11 cellular contexts compared by ENCODE assay signal in genomic region chr6:142297996-142298753, GRCh38. TPM values are rescaled to one million over a fixed set of nuclear protein-coding genes. Genes with fewer than 3 reads are reported as not detected.
DNase-seq lines count a peak whose midpoint lies in the region; ATAC-seq, FAIRE-seq and TF ChIP-seq lines count a peak whose summit lies in the region.
"Had no signal": no experiment of that assay in that cellular context is flagged by ENCODE, and none has a peak within 500 bp of the region (broad histone marks: within the 10 kb centered on the region; RNA-seq: fewer than 3 reads in every experiment).

No MANE protein-coding gene starts in this region.

- H3K36me3 ChIP-seq in RWPE2 (ENCODE audit: low read depth) = no peaks in the 10 kb centered on the region
- H3K36me3 ChIP-seq: neural progenitor cell had no signal

- intact Hi-C loops in Right ventricle myocardium inferior (cut with DNase I) = no loop called here

- H3K27me3 ChIP-seq in RWPE2 (ENCODE audit: insufficient read depth, poor library complexity, severe bottlenecking) = no peaks in the 10 kb centered on the region

- H3K9me3 ChIP-seq in RWPE2 (ENCODE audit: severe bottlenecking) = no peaks in the 10 kb centered on the region

- H3K4me1 ChIP-seq in RWPE2 (ENCODE audit: insufficient read depth, poor library complexity, severe bottlenecking) = peaks cover 25% of the 10 kb centered on the region
- H3K4me1 ChIP-seq: neural progenitor cell had no signal

- H3K27ac ChIP-seq in RWPE2 (ENCODE audit: poor library complexity, severe bottlenecking) = peak overlapping the region; percentile 98
- H3K27ac ChIP-seq: neural progenitor cell had no signal

- DNase-seq in H54 (ENCODE audit: insufficient read length, low spot score) = no peak
- no peak for DNase-seq in RWPE2 (ENCODE audit: low spot score)
- DNase-seq in fibroblast of mammary gland (ENCODE audit: low read depth) = peak; percentile 57
- peak; percentile 66 for DNase-seq in retinal pigment epithelial cell (ENCODE audit: low read depth)
- no peak for DNase-seq in GM12891 (ENCODE audit: insufficient read length, low spot score)
- no peak for DNase-seq in occipital lobe (lab: John Stamatoyannopoulos, UW)
- no peak for DNase-seq in Right ventricle myocardium inferior (ENCODE audit: missing footprints)
- DNase-seq: activated CD8-positive, alpha-beta memory T cell treated with anti-CD3 and anti-CD28 coated beads, Interleukin-2, amount 50 U/mL, for 4 hours; DND-41 had no signal

- no peak for TF ChIP-seq CTCF in RWPE2 (IDR thresholded peaks at IDR 0.05; ENCODE audit: poor library complexity, severe bottlenecking)
- no peak for TF ChIP-seq CTCF in fibroblast of mammary gland (conservative IDR thresholded peaks at IDR 0.05; ENCODE audit: control insufficient read depth, insufficient read depth, low read depth, low read length)
- TF ChIP-seq CTCF in retinal pigment epithelial cell (conservative IDR thresholded peaks at IDR 0.05; ENCODE audit: low read depth, low read length) = no peak

- peak; percentile 11 for FAIRE-seq in H54 (lab: Jason Lieb, UNC)
- FAIRE-seq in GM12891 (lab: Jason Lieb, UNC) = no peak
- FAIRE-seq: islet of Langerhans had no signal

- TF ChIP-seq POLR2A in H54 (IDR thresholded peaks at IDR 0.05; ENCODE audit: low read depth, low read length) (no peak), GM12891 (IDR thresholded peaks at IDR 0.05; ENCODE audit: low read depth, low read length) (no peak)

- ATAC-seq in RWPE2 (ENCODE audit: low read depth) = peak; percentile 19; the same call in 2 of the 3 replicates
- ATAC-seq in Right ventricle myocardium inferior = no peak

- no peak overlapping the region for H3K4me3 ChIP-seq in RWPE2 (ENCODE audit: severe bottlenecking)
- no peak overlapping the region for H3K4me3 ChIP-seq in fibroblast of mammary gland (ENCODE audit: control insufficient read depth, low read depth, low read length)
- H3K4me3 ChIP-seq in retinal pigment epithelial cell (ENCODE audit: low read length) = no peak overlapping the region
- H3K4me3 ChIP-seq: neural progenitor cell had no signal

TF ChIP-seq in GM12891, 5 proteins besides CTCF, POLR2A, EP300 and RAD21:
- no peak for TF ChIP-seq TAF1 (IDR thresholded peaks at IDR 0.05; ENCODE audit: low read depth, low read length)
- no peak for TF ChIP-seq SPI1 (IDR thresholded peaks at IDR 0.05; ENCODE audit: low read depth, low read length)
- no peak for TF ChIP-seq PAX5 (IDR thresholded peaks at IDR 0.05; ENCODE audit: insufficient read depth, low read length, severe bottlenecking)
- no peak for TF ChIP-seq POU2F2 (IDR thresholded peaks at IDR 0.05; ENCODE audit: low read depth, low read length)
- TF ChIP-seq POLR2AphosphoS5 (IDR thresholded peaks at IDR 0.05; ENCODE audit: low read depth, low read length) = no peak

RNA-seq across cellular contexts. Expression of gene ADGRG6, which starts 3.6 kb away (rescaled TPM):
- polyA plus RNA-seq in GM12891 (2012; ENCODE audit: low read depth, missing spikeins) = not detected
- total RNA-seq in occipital lobe (28.2 TPM), Right ventricle myocardium inferior (2.9 TPM)

Comparison
In these comparisons a context has a peak if more than half of its experiments do, and no peak if none do; other contexts are left out.
1. DNase-seq: peak in fibroblast of mammary gland (single experiment) and retinal pigment epithelial cell (single experiment); none in H54 (single experiment), RWPE2 (single experiment), GM12891 (single experiment), occipital lobe (single experiment) and Right ventricle myocardium inferior (single experiment).